In genomic region chr17:17570207-17570797, GRCh38 we compare ENCODE assay signal across 8 cellular contexts. TPM values are rescaled to one million over a fixed set of nuclear protein-coding genes. Genes with fewer than 3 reads are reported as not detected.
A peak's percentile ranks its signal among the peaks of the same experiment; 100 is the strongest.
DNase-seq lines count a peak whose midpoint lies in the region; ATAC-seq and TF ChIP-seq lines count a peak whose summit lies in the region.

No MANE protein-coding gene starts in this region.

- no peak for ATAC-seq in GM21367 (IDR thresholded peaks at IDR 0.05; ENCODE audit: unreplicated experiment)
- ATAC-seq in GM18870 (IDR thresholded peaks at IDR 0.05; ENCODE audit: unreplicated experiment) = no peak

- TF ChIP-seq CTCF in cardiac fibroblast (IDR thresholded peaks at IDR 0.05; ENCODE audit: low read depth, low read length) = peak; percentile 35

- DNase-seq in Daoy (ENCODE audit: low read depth) (peak; percentile 33), NCI-H1694 (lab: John Stamatoyannopoulos, UW) (peak; percentile 39), cardiac fibroblast (ENCODE audit: low read depth in 2 of 2) (peak; percentile 28 to 32), medulla oblongata (ENCODE audit: extremely low spot score) (peak; percentile 54), GDM1 (lab: John Stamatoyannopoulos, UW) (no peak)
- DNase-seq in NK-92 treated with Interleukin-12 subunit alpha and Interleukin-12 subunit beta, amount 100 ng/mL, for 24 hours (lab: John Stamatoyannopoulos, UW) = no peak

- no peak overlapping the region for H3K4me3 ChIP-seq in cardiac fibroblast (replicated peaks in 1 of 2; ENCODE audit: low read depth in 2 of 2, low read length in 2 of 2)

RNA-seq across cellular contexts. Expression of gene PEMT, which starts 21.2 kb away (rescaled TPM):
- 61.4 and 72.7 TPM in 2 replicates for total RNA-seq in Daoy (2014; rRNA removed; shearing (Covaris generic))

Comparison
In these comparisons a context has a peak if more than half of its experiments do, and no peak if none do; other contexts are left out.
1. DNase-seq: peak in Daoy (single experiment), NCI-H1694 (single experiment), cardiac fibroblast (2 of 2) and medulla oblongata (single experiment); none in GDM1 (single experiment) and NK-92 treated with Interleukin-12 subunit alpha and Interleukin-12 subunit beta, amount 100 ng/mL, for 24 hours (single experiment).